Comparison of ENCODE assay signal across 17 cellular contexts in genomic region chrX:55026143-55026542, GRCh38. TPM values are rescaled to one million over a fixed set of nuclear protein-coding genes. Genes with fewer than 3 reads are reported as not detected.
"Had no signal": no experiment of that assay in that cellular context is flagged by ENCODE, and none has a peak within 500 bp of the region (broad histone marks: within the 10 kb centered on the region; RNA-seq: fewer than 3 reads in every experiment).

No MANE protein-coding gene starts in this region.

- DNase-seq: activated CD4-positive, alpha-beta T cell treated with anti-CD3 and anti-CD28 coated beads for 4 hours; activated CD8-positive, alpha-beta T cell treated with anti-CD3 and anti-CD28 coated beads for 36 hours; activated effector memory CD4-positive, alpha-beta T cell treated with anti-CD3 and anti-CD28 coated beads, Interleukin-2, amount 50 U/mL, for 16 hours; activated T-cell treated with anti-CD3 and anti-CD28 coated beads, Interleukin-2, amount 50 U/mL, for 4 hours; central memory CD4-positive, alpha-beta T cell; cortex of kidney; effector CD4-positive, alpha-beta T cell; hippocampal formation; kidney; left ventricle myocardium inferior; mucosa of descending colon; naive thymus-derived CD4-positive, alpha-beta T cell; retina; stimulated activated CD4-positive, alpha-beta T cell treated with anti-CD3 and anti-CD28 coated beads, Interleukin-2, amount 100 ng/mL, for 48 hours had no signal

- H3K4me3 ChIP-seq: left ventricle myocardium inferior, mucosa of descending colon had no signal

- H3K36me3 ChIP-seq: left ventricle myocardium inferior had no signal

- H3K9me3 ChIP-seq: left ventricle myocardium inferior, mucosa of descending colon had no signal

RNA-seq across cellular contexts. Expression of gene ALAS2, which starts 4.6 kb away (rescaled TPM):
- total RNA-seq: activated CD8-positive, alpha-beta T cell treated with anti-CD3 and anti-CD28 coated beads for 36 hours; activated naive CD4-positive, alpha-beta T cell treated with anti-CD3 and anti-CD28 coated beads, Interleukin-2, amount 50 U/mL, for 72 hours; activated T-cell treated with anti-CD3 and anti-CD28 coated beads, Interleukin-2, amount 50 U/mL, for 4 hours; glomerular endothelial cell; mucosa of descending colon had no signal

RNA-seq across cellular contexts. Expression of gene PFKFB1, which starts 32.2 kb away (rescaled TPM):
- total RNA-seq: glomerular endothelial cell had no signal

RNA-seq across cellular contexts. Expression of gene PAGE2B, which starts 48.7 kb away (rescaled TPM):
- total RNA-seq: glomerular endothelial cell, kidney, left ventricle myocardium inferior, mucosa of descending colon, urinary bladder had no signal
